In the genomic region with DNA sequence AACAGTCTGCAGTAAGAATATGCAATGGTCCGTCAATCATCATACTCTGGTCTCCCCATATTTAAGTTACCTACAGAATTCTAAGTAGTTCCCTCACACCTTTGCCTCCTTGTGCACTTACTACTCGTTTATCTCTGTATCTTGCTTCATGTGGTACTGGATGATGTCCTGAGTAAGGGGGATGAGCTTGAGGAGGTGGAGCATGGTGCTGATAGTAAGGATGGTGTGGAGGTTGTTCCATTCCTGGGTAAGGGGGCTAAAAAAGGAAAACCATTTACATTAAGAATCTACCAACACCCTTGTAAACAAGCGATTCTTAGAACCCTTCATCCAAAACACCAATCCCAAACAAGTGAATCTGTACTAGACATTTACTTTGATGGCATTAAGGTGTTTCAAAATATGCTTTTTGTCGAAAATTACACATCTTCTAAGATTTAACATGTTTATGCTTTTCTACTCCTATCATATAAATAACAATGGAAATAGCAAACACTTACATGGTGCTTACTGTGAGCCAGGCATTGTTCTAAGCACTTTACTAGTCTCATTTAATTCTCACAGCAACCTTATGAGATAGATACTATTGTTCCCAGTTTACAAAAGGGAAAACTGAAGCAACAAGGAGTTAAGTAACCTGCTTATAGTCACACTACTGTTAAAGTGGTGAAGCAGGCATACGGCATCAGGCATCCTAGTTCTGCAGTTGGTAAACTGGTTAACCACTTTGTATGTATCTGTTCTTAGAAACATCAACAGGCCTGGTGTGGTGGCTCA, we compare ENCODE assay signal across 16 cellular contexts.
"Had no signal": no experiment of that assay in that cellular context is flagged by ENCODE, and none has a peak within 500 bp of the region (broad histone marks: within the 10 kb centered on the region; RNA-seq: fewer than 3 reads in every experiment).

No MANE protein-coding gene starts in this region.

- H3K4me1 Mint-ChIP-seq: nephron had no signal

- ATAC-seq: effector memory CD8-positive, alpha-beta T cell; right cardiac atrium had no signal

- H3K27ac Mint-ChIP-seq: nephron had no signal

- H3K27me3 ChIP-seq: transverse colon had no signal

- H3K36me3 ChIP-seq: prostate gland had no signal

- DNase-seq: activated CD4-positive, alpha-beta T cell treated with anti-CD3 and anti-CD28 coated beads, Interleukin-2, amount 50 U/mL, for 48 hours; activated CD4-positive, CD25-positive, alpha-beta regulatory T cell treated with anti-CD3 and anti-CD28 coated beads, Interleukin-2, amount 50 U/mL, for 72 hours; activated gamma-delta T cell treated with Interleukin-2 at 50 U/mL for 16 hours; dermis blood vessel endothelial cell; effector memory CD8-positive, alpha-beta T cell; foreskin melanocyte; occipital lobe; right cardiac atrium; small intestine; stimulated activated CD4-positive, alpha-beta T cell treated with anti-CD3 and anti-CD28 coated beads, Interleukin-4, amount 100 ng/mL, for 24 hours; stimulated activated naive CD4-positive, alpha-beta T cell; T-helper 9 cell; transverse colon had no signal

- H3K27ac ChIP-seq: epithelial cell of prostate, prostate gland, transverse colon had no signal

- H3K27me3 Mint-ChIP-seq: effector memory CD8-positive, alpha-beta T cell had no signal

- H3K9me3 Mint-ChIP-seq: effector memory CD8-positive, alpha-beta T cell; nephron had no signal

- H3K4me1 ChIP-seq: prostate gland, transverse colon had no signal

- H3K4me3 Mint-ChIP-seq: effector memory CD8-positive, alpha-beta T cell; nephron had no signal

- H3K9me3 ChIP-seq: prostate gland, transverse colon had no signal

- H3K4me3 ChIP-seq: prostate gland, transverse colon had no signal
